Comparison of ENCODE assay signal across 20 cellular contexts in genomic region chr2:239471011-239471792, GRCh38.
DNase-seq lines count a peak whose midpoint lies in the region; ATAC-seq and TF ChIP-seq lines count a peak whose summit lies in the region.
"Had no signal": no experiment of that assay in that cellular context is flagged by ENCODE, and none has a peak within 500 bp of the region (broad histone marks: within the 10 kb centered on the region; RNA-seq: fewer than 3 reads in every experiment).

No MANE protein-coding gene starts in this region.

- H3K27ac Mint-ChIP-seq in CD14-positive monocyte = no peak overlapping the region
- H3K27ac Mint-ChIP-seq: CD4-positive, alpha-beta memory T cell had no signal

- H3K9me3 ChIP-seq in Peyer's patch (no peaks in the 10 kb centered on the region), sigmoid colon (no peaks in the 10 kb centered on the region), gastroesophageal sphincter (no peaks in the 10 kb centered on the region), lower lobe of right lung (no peaks in the 10 kb centered on the region)
- H3K9me3 ChIP-seq: Caco-2, SJSA1 had no signal

- H3K4me1 Mint-ChIP-seq in CD14-positive monocyte = peaks cover 8% of the 10 kb centered on the region
- H3K4me1 Mint-ChIP-seq: CD4-positive, alpha-beta memory T cell had no signal

- ATAC-seq in gastroesophageal sphincter (no peak), lower lobe of right lung (no peak), GM21381 (IDR thresholded peaks at IDR 0.05; ENCODE audit: unreplicated experiment) (no peak)
- ATAC-seq: Panc1 had no signal

- no peaks in the 10 kb centered on the region for H3K36me3 Mint-ChIP-seq in CD14-positive monocyte
- H3K36me3 Mint-ChIP-seq: CD4-positive, alpha-beta memory T cell had no signal

- H3K4me3 ChIP-seq in Peyer's patch (no peak overlapping the region), sigmoid colon (no peak overlapping the region), gastroesophageal sphincter (no peak overlapping the region), lower lobe of right lung (no peak overlapping the region)
- H3K4me3 ChIP-seq: BLaER1, SJSA1 had no signal

- H3K4me1 ChIP-seq in Peyer's patch = no peaks in the 10 kb centered on the region
- no peaks in the 10 kb centered on the region for H3K4me1 ChIP-seq in sigmoid colon
- peaks cover 0 to 2% (median 0%) of the 10 kb centered on the region in 3 donors for H3K4me1 ChIP-seq in gastroesophageal sphincter
- H3K4me1 ChIP-seq in lower lobe of right lung = no peaks in the 10 kb centered on the region
- H3K4me1 ChIP-seq: Caco-2, SJSA1 had no signal

- H3K36me3 ChIP-seq in Peyer's patch (no peaks in the 10 kb centered on the region), sigmoid colon (no peaks in the 10 kb centered on the region), gastroesophageal sphincter (no peaks in the 10 kb centered on the region), lower lobe of right lung (no peaks in the 10 kb centered on the region)
- H3K36me3 ChIP-seq: BLaER1, SJSA1 had no signal

- peaks cover 10 to 16% (median 12%) of the 10 kb centered on the region in 3 donors for H3K27me3 Mint-ChIP-seq in CD14-positive monocyte (ENCODE audit: low read depth in 3 of 3)
- H3K27me3 Mint-ChIP-seq: CD4-positive, alpha-beta memory T cell had no signal

- H3K27me3 ChIP-seq in Peyer's patch = no peaks in the 10 kb centered on the region
- no peaks in the 10 kb centered on the region for H3K27me3 ChIP-seq in sigmoid colon
- no peaks in the 10 kb centered on the region for H3K27me3 ChIP-seq in gastroesophageal sphincter
- H3K27me3 ChIP-seq in lower lobe of right lung (ENCODE audit: low read depth) = no peaks in the 10 kb centered on the region
- H3K27me3 ChIP-seq: BLaER1 had no signal

- intact Hi-C loops in CD14-positive monocyte (cut with micrococcal nuclease) = loop anchor here in 1 of 2 donors (10.0 kb wide), 1 partner anchor 56 kb away; no protein-coding TSS in a partner anchor
- intact Hi-C loops in sigmoid colon (cut with DNase I) = no loop called here
- intact Hi-C loops in lower lobe of right lung (cut with DNase I) = no loop called here

- H3K27ac ChIP-seq in Peyer's patch = no peak overlapping the region
- H3K27ac ChIP-seq in sigmoid colon = no peak overlapping the region
- H3K27ac ChIP-seq in gastroesophageal sphincter = no peak overlapping the region
- no peak overlapping the region for H3K27ac ChIP-seq in lower lobe of right lung
- H3K27ac ChIP-seq: BLaER1, SJSA1 had no signal

- 81 to 88% methylated on average over 9 of the region's 9 CpGs for WGBS in sigmoid colon, 2 donors
- WGBS in gastroesophageal sphincter (ENCODE audit: low coverage in 1 of 2), 2 donors = 80 to 83% methylated on average over 1 to 3 of the region's 9 CpGs

- TF ChIP-seq EP300 in sigmoid colon (IDR thresholded peaks at IDR 0.05) (no peak), gastroesophageal sphincter (IDR thresholded peaks at IDR 0.05) (no peak)

- peak; percentile 33 for DNase-seq in CD14-positive monocyte (ENCODE audit: low spot score)
- peak in 2 of 3 donors; percentile 26 to 30 for DNase-seq in Peyer's patch
- peak; percentile 21 for DNase-seq in islet precursor cell
- peak; percentile 25 for DNase-seq in sigmoid colon
- no peak for DNase-seq in lower lobe of right lung
- DNase-seq: ACHN; Caco-2; CD4-positive, alpha-beta memory T cell; GOT3; IMR-90; NCI-H1105; NCI-H2029; NCI-H226; NCI-H510A treated with DMSO at 0.1 percent for 48 hours; NK-92 treated with Interleukin-12 subunit alpha and Interleukin-12 subunit beta, amount 100 ng/mL, for 24 hours had no signal

- no peak for TF ChIP-seq POLR2A in Peyer's patch (IDR thresholded peaks at IDR 0.05)
- no peak for TF ChIP-seq POLR2A in sigmoid colon (IDR thresholded peaks at IDR 0.05)
- TF ChIP-seq POLR2A in gastroesophageal sphincter (IDR thresholded peaks at IDR 0.05) = no peak

- TF ChIP-seq CTCF in CD14-positive monocyte (IDR thresholded peaks at IDR 0.05) (no peak), Peyer's patch (IDR thresholded peaks at IDR 0.05) (no peak), sigmoid colon (IDR thresholded peaks at IDR 0.05) (no peak), gastroesophageal sphincter (IDR thresholded peaks at IDR 0.05) (no peak), lower lobe of right lung (IDR thresholded peaks at IDR 0.05) (no peak)

- peaks cover 0 to 3% (median 1%) of the 10 kb centered on the region in 7 donors for H3K9me3 Mint-ChIP-seq in CD14-positive monocyte
- H3K9me3 Mint-ChIP-seq: CD4-positive, alpha-beta memory T cell had no signal

- H3K4me3 Mint-ChIP-seq in CD14-positive monocyte = no peak overlapping the region
- H3K4me3 Mint-ChIP-seq: CD4-positive, alpha-beta memory T cell had no signal
